Comparison of ENCODE assay signal across 8 cellular contexts in the genomic region with DNA sequence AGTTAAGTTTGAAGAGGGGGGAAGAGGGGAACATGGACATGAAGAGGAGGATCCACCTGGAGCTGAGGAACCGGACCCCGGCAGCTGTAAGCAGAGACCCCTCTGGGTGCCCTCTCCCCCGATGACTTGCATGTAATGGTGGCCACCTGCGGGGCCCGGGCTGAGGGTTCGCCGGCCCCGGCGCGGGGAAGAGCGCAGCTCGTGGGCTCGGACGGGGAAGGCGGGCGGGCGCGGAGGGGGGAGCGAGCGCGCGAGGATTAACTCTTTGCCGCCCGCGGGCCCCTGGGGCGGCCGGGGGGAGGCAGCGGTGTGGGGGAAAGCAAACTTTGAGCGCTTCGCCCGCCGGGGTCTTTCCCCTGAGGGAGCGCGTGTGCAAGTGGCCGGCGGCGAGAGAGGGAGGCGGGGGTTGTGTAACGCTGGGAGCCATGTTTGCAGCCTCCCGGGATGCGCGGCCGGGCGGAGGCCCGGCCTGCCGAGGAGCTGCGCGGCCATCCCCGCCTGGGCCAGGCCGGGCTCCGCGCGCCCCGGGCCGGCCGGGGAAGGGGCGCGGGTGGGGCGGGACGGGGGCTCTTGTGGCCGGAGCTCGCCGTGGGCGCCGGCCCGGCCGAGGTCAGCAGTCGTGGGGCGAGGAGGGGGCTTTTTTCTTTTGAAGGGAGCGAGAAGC. TPM values are rescaled to one million over a fixed set of nuclear protein-coding genes. Genes with fewer than 3 reads are reported as not detected.
DNase-seq lines count a peak whose midpoint lies in the region; ATAC-seq and TF ChIP-seq lines count a peak whose summit lies in the region.

No MANE protein-coding gene starts in this region.

- peak overlapping the region; percentile 89 to 94 (median 91) for H3K4me3 Mint-ChIP-seq in IgD-negative memory B cell

- intact Hi-C loops in lower leg skin (cut with DNase I; ENCODE audit: low total_unique reads) = no loop called here

- peak overlapping the region; percentile 93 to 98 (median 95) for H3K27ac Mint-ChIP-seq in IgD-negative memory B cell

- peaks cover 27% of the 10 kb centered on the region for H3K36me3 ChIP-seq in BE2C

- ATAC-seq in GM19397 (IDR thresholded peaks at IDR 0.05; ENCODE audit: unreplicated experiment) = peak; percentile 12

- TF ChIP-seq POLR2A in lower leg skin (IDR thresholded peaks at IDR 0.05) = no peak

- H3K4me3 ChIP-seq in BE2C (ENCODE audit: low read depth, low read length) (peak overlapping the region; percentile 74), coronary artery (peak overlapping the region; percentile 89), lower leg skin (ENCODE audit: low read depth, poor library complexity, severe bottlenecking) (peak overlapping the region; percentile 98)

- H3K4me1 ChIP-seq in BE2C = peaks cover 12% of the 10 kb centered on the region; the same call in 1 of the 2 replicates

- peak overlapping the region; percentile 97 to 99 for H3K27ac ChIP-seq in coronary artery

- WGBS in lower leg skin, 2 donors = 0 to 6% methylated on average over 14 to 34 of the region's 70 CpGs

- DNase-seq in BE2C (peak; percentile 55), coronary artery (ENCODE audit: low spot score) (peak; percentile 78), lower leg skin (ENCODE audit: low spot score in 2 of 2) (no peak), COLO829 (ENCODE audit: low spot score) (no peak)
- peak; percentile 51 for DNase-seq in activated CD4-positive, alpha-beta T cell treated with anti-CD3 and anti-CD28 coated beads for 1 hour
- DNase-seq in stimulated activated CD4-positive, alpha-beta T cell treated with anti-CD3 and anti-CD28 coated beads, Interleukin-4, amount 100 ng/mL, for 4 hours = peak; percentile 57 to 65

- H3K27me3 ChIP-seq in BE2C = no peaks in the 10 kb centered on the region

- peaks cover 29 to 34% (median 33%) of the 10 kb centered on the region in 3 donors for H3K4me1 Mint-ChIP-seq in IgD-negative memory B cell

- no peaks in the 10 kb centered on the region for H3K9me3 ChIP-seq in BE2C

- no peaks in the 10 kb centered on the region for H3K36me3 Mint-ChIP-seq in IgD-negative memory B cell

- H3K27me3 Mint-ChIP-seq in IgD-negative memory B cell = no peaks in the 10 kb centered on the region

- H3K9me3 Mint-ChIP-seq in IgD-negative memory B cell = no peaks in the 10 kb centered on the region

- no peak for TF ChIP-seq CTCF in BE2C (IDR thresholded peaks at IDR 0.05; ENCODE audit: low read depth, low read length)
- TF ChIP-seq CTCF in coronary artery (IDR thresholded peaks at IDR 0.05) = no peak
- TF ChIP-seq CTCF in lower leg skin (IDR thresholded peaks at IDR 0.05) = no peak

RNA-seq across cellular contexts. Expression of a gene that starts 0.5 kb away (rescaled TPM):
- polyA plus RNA-seq in BE2C (2012; ENCODE audit: insufficient read depth, insufficient read length, low read depth) = 238 TPM
- 87.0 TPM for polyA plus RNA-seq in IgD-negative memory B cell
- 10 to 100 TPM; 27.4 to 56.3 (median 39.0) TPM for total RNA-seq in lower leg skin

RNA-seq across cellular contexts. Expression of a gene that starts 45.7 kb away (rescaled TPM):
- not detected for polyA plus RNA-seq in BE2C (2012; ENCODE audit: insufficient read depth, insufficient read length, low read depth)
- 0.44 TPM for polyA plus RNA-seq in IgD-negative memory B cell
- under 1 TPM in 1 of 4 donors, not detected in 3; 0.08 TPM for total RNA-seq in lower leg skin

Comparison
In these comparisons a context has a peak if more than half of its experiments do, and no peak if none do; other contexts are left out.
1. DNase-seq: peak in BE2C (single experiment), activated CD4-positive, alpha-beta T cell treated with anti-CD3 and anti-CD28 coated beads for 1 hour (single experiment), coronary artery (single experiment) and stimulated activated CD4-positive, alpha-beta T cell treated with anti-CD3 and anti-CD28 coated beads, Interleukin-4, amount 100 ng/mL, for 4 hours (2 of 2); none in lower leg skin (0 of 2) and COLO829 (single experiment).
2. Peak in every context shown above with its lines, with median percentiles within 50 percentile points of each other: H3K4me3 ChIP-seq.